In genomic region chr4:3431446-3431993, GRCh38 we compare ENCODE assay signal across 21 cellular contexts. TPM values are rescaled to one million over a fixed set of nuclear protein-coding genes. Genes with fewer than 3 reads are reported as not detected.
DNase-seq lines count a peak whose midpoint lies in the region; ATAC-seq, FAIRE-seq and TF ChIP-seq lines count a peak whose summit lies in the region.
"Had no signal": no experiment of that assay in that cellular context is flagged by ENCODE, and none has a peak within 500 bp of the region (broad histone marks: within the 10 kb centered on the region; RNA-seq: fewer than 3 reads in every experiment).

No MANE protein-coding gene starts in this region.

- H2BK12ac ChIP-seq in neuronal stem cell (ENCODE audit: low read length), result no peak overlapping the region

- BruUV-seq in IMR-90 (replicated peaks; lab: Mats Ljungman, UMichigan) (no TSS peak), endothelial cell of umbilical vein (replicated peaks; lab: Mats Ljungman, UMichigan) (TSS peak; percentile 37)

- POLR2A ChIA-PET in IMR-90 (lab: Charles Lee; ENCODE audit: unreplicated experiment), result no interaction called here
- POLR2A ChIA-PET in endothelial cell of umbilical vein (lab: Charles Lee), result no interaction called here

- H3K9me1 ChIP-seq in IMR-90 (ENCODE audit: insufficient read depth, low read length) (0 out of 2 replicates have a peak, but pooled peaks cover 3% of the 10 kb centered on the region), endothelial cell of umbilical vein (replicated peaks; ENCODE audit: control insufficient read depth, extremely low read depth, insufficient read depth, low read length) (no peaks in the 10 kb centered on the region)

- no peaks in the 10 kb centered on the region for H3K79me1 ChIP-seq in IMR-90 (ENCODE audit: low read depth in 1 of 2, low read length in 2 of 2)
- H3K79me1 ChIP-seq in neuronal stem cell (ENCODE audit: low read depth, low read length), result peaks cover 8% of the 10 kb centered on the region

- H3K4me2 ChIP-seq in IMR-90 (ENCODE audit: low read depth, low read length), result no peak overlapping the region
- no peak overlapping the region for H3K4me2 ChIP-seq in endothelial cell of umbilical vein (ENCODE audit: insufficient read depth, low read length)
- no peak overlapping the region for H3K4me2 ChIP-seq in neuronal stem cell (ENCODE audit: insufficient read depth, low read length, poor library complexity, severe bottlenecking)

- no peak for TF ChIP-seq RAD21 in IMR-90 (IDR thresholded peaks at IDR 0.05; ENCODE audit: low read length)

- peaks cover 20% of the 10 kb centered on the region for H3K36me3 ChIP-seq in IMR-90 (ENCODE audit: control insufficient read depth, insufficient read depth, low read length)
- peaks cover 2 to 19% of the 10 kb centered on the region in 2 experiments for H3K36me3 ChIP-seq in endothelial cell of umbilical vein (ENCODE audit: control insufficient read depth in 2 of 2, extremely low read depth in 1 of 2, insufficient read depth in 2 of 2, low read length in 2 of 2)
- peaks cover 8 to 50% of the 10 kb centered on the region in 2 donors for H3K36me3 ChIP-seq in neuronal stem cell (replicated peaks in 1 of 2; ENCODE audit: control insufficient read depth in 2 of 2, insufficient read depth in 2 of 2, low read length in 2 of 2)
- H3K36me3 ChIP-seq: BE2C had no signal

- TF ChIP-seq CTCF in IMR-90 (conservative IDR thresholded peaks at IDR 0.05; ENCODE audit: low read depth, low read length) (no peak), endothelial cell of umbilical vein (IDR thresholded peaks at IDR 0.05; ENCODE audit: extremely low read depth in 1 of 2, insufficient read depth in 1 of 2, low read depth in 1 of 2, low read length in 2 of 2) (no peak)

- dilution Hi-C loops in IMR-90 (cut with HindIII; ENCODE audit: low sequenced_read_pairs, unreplicated experiment) (no loop called here), endothelial cell of umbilical vein (cut with MboI; ENCODE audit: extremely low pct_ligation_motif_present, low sequenced_read_pairs) (no loop called here)

- H3K9me3 ChIP-seq in right cardiac atrium (ENCODE audit: control insufficient read depth, low read length) (no peaks in the 10 kb centered on the region), IMR-90 (ENCODE audit: control insufficient read depth, insufficient read depth, low read length) (no peaks in the 10 kb centered on the region), endothelial cell of umbilical vein (replicated peaks; ENCODE audit: control insufficient read depth, insufficient read depth, low read length) (no peaks in the 10 kb centered on the region), neuronal stem cell (replicated peaks in 1 of 2; ENCODE audit: control insufficient read depth in 2 of 2, insufficient read depth in 1 of 2, low read depth in 1 of 2, low read length in 2 of 2) (no peaks in the 10 kb centered on the region)
- H3K9me3 ChIP-seq: BE2C, Caco-2 had no signal

- H2AFZ ChIP-seq in IMR-90 (replicated peaks; ENCODE audit: low read length, poor library complexity), result no peak overlapping the region
- no peak overlapping the region for H2AFZ ChIP-seq in endothelial cell of umbilical vein (ENCODE audit: low read depth, low read length)
- H2AFZ ChIP-seq in neuronal stem cell (ENCODE audit: low read length), result no peak overlapping the region

- H3K18ac ChIP-seq in IMR-90 (ENCODE audit: low read depth, low read length) (no peak overlapping the region), neuronal stem cell (ENCODE audit: low read length) (no peak overlapping the region)

- no peaks in the 10 kb centered on the region for H3K4me1 ChIP-seq in right cardiac atrium (ENCODE audit: control insufficient read depth, insufficient read depth, low read length)
- peaks cover 1% of the 10 kb centered on the region; the same call in 1 of the 2 replicates for H3K4me1 ChIP-seq in IMR-90 (ENCODE audit: control insufficient read depth, insufficient read depth, low read length)
- no peaks in the 10 kb centered on the region for H3K4me1 ChIP-seq in endothelial cell of umbilical vein (ENCODE audit: control insufficient read depth, extremely low read depth, insufficient read depth, low read length)
- peaks cover 4 to 10% of the 10 kb centered on the region in 2 donors for H3K4me1 ChIP-seq in neuronal stem cell (ENCODE audit: control insufficient read depth in 2 of 2, insufficient read depth in 1 of 2, low read depth in 1 of 2, low read length in 2 of 2)
- H3K4me1 ChIP-seq: BE2C, Caco-2 had no signal

- H2BK20ac ChIP-seq in IMR-90 (ENCODE audit: low read depth, low read length), result no peak overlapping the region

- H3K14ac ChIP-seq in IMR-90 (replicated peaks; ENCODE audit: low read depth, low read length), result no peak overlapping the region
- no peak overlapping the region for H3K14ac ChIP-seq in neuronal stem cell (ENCODE audit: low read length)

- peak overlapping the region; percentile 28 for H2AK9ac ChIP-seq in IMR-90 (replicated peaks; ENCODE audit: low read depth, low read length, poor library complexity)

- peak in 2 of 3 donors; percentile 46 to 53 for DNase-seq in right cardiac atrium
- DNase-seq in left ventricle myocardium superior, result no peak
- no peak for DNase-seq in IMR-90
- DNase-seq in endothelial cell of umbilical vein (ENCODE audit: low read depth, low spot score), result no peak
- no peak for DNase-seq in neuronal stem cell (ENCODE audit: low spot score)
- DNase-seq: ACHN; BE2C; Caco-2; CD4-positive, alpha-beta T cell; DMS153; DMS79; GDM1; H9 had no signal

- H3K79me2 ChIP-seq in endothelial cell of umbilical vein (ENCODE audit: control insufficient read depth, insufficient read depth, low read length), result no peaks in the 10 kb centered on the region

- no peaks in the 10 kb centered on the region; the same call in 1 of the 2 replicates for H4K20me1 ChIP-seq in IMR-90 (ENCODE audit: insufficient read depth, low read length)
- no peaks in the 10 kb centered on the region for H4K20me1 ChIP-seq in endothelial cell of umbilical vein (replicated peaks; ENCODE audit: control insufficient read depth, extremely low read depth, insufficient read depth, low read length)

- H3K56ac ChIP-seq in IMR-90 (ENCODE audit: extremely low read depth, insufficient read depth, low read length), result no peak overlapping the region

- H3K4me3 ChIP-seq in right cardiac atrium (ENCODE audit: low read length) (no peak overlapping the region), IMR-90 (ENCODE audit: insufficient read depth, low read depth, low read length) (no peak overlapping the region), endothelial cell of umbilical vein (replicated peaks in 1 of 3; ENCODE audit: insufficient read depth in 1 of 3, low read depth in 1 of 3, low read length in 3 of 3) (no peak overlapping the region), neuronal stem cell (ENCODE audit: low read length in 2 of 2) (no peak overlapping the region)

- no peak overlapping the region for H4K5ac ChIP-seq in IMR-90 (ENCODE audit: low read depth, low read length)

- H2AK5ac ChIP-seq in IMR-90 (ENCODE audit: low read depth, low read length) (no peak overlapping the region), neuronal stem cell (ENCODE audit: low read depth, low read length) (no peak overlapping the region)

- no peak overlapping the region for H3K23ac ChIP-seq in IMR-90 (ENCODE audit: low read depth, low read length)
- no peak overlapping the region for H3K23ac ChIP-seq in neuronal stem cell (ENCODE audit: low read depth, low read length, poor library complexity)

- H2BK120ac ChIP-seq in IMR-90 (ENCODE audit: low read depth, low read length) (no peak overlapping the region), neuronal stem cell (ENCODE audit: low read depth, low read length) (no peak overlapping the region)

- FAIRE-seq in endothelial cell of umbilical vein (lab: Jason Lieb, UNC), result no peak
- FAIRE-seq: D721Med, GM12892, H1 had no signal

- in situ Hi-C loops in IMR-90 (cut with MboI; ENCODE audit: low sequenced_read_pairs), result no loop called here

- TF ChIP-seq POLR2A in IMR-90 (IDR thresholded peaks at IDR 0.05; ENCODE audit: low read depth, low read length) (no peak), endothelial cell of umbilical vein (IDR thresholded peaks at IDR 0.05; ENCODE audit: low read depth, low read length) (no peak)

- 89% methylated on average over 28 of the region's 28 CpGs for WGBS in right cardiac atrium
- 95% methylated on average over 21 of the region's 28 CpGs; no CpG with 5 or more reads in 1 of the 2 experiments for WGBS in IMR-90 (ENCODE audit: extremely low coverage in 2 of 2, insufficient read length in 1 of 2), 2 experiments
- no CpG with 5 or more reads among the region's 28 CpGs for WGBS in neuronal stem cell (ENCODE audit: extremely low coverage in 2 of 2, insufficient read length in 2 of 2, insufficient replicate concordance in 1 of 2), 2 donors

- H2BK5ac ChIP-seq in IMR-90 (ENCODE audit: low read depth, low read length, poor library complexity, severe bottlenecking), result no peak overlapping the region
- no peak overlapping the region for H2BK5ac ChIP-seq in neuronal stem cell (ENCODE audit: low read length)

- H3K27me3 ChIP-seq in right cardiac atrium (ENCODE audit: control insufficient read depth, insufficient read depth), result no peaks in the 10 kb centered on the region
- H3K27me3 ChIP-seq in IMR-90 (ENCODE audit: control insufficient read depth, insufficient read depth, low read length), result no peaks in the 10 kb centered on the region
- no peaks in the 10 kb centered on the region for H3K27me3 ChIP-seq in endothelial cell of umbilical vein (ENCODE audit: control insufficient read depth in 2 of 2, insufficient read depth in 2 of 2, low read length in 2 of 2)
- no peaks in the 10 kb centered on the region for H3K27me3 ChIP-seq in neuronal stem cell (ENCODE audit: control insufficient read depth in 3 of 3, insufficient read depth in 3 of 3, low read depth in 1 of 3, low read length in 3 of 3)
- H3K27me3 ChIP-seq: BE2C had no signal

- no peak overlapping the region for H3K27ac ChIP-seq in right cardiac atrium (ENCODE audit: low read length)
- no peak overlapping the region for H3K27ac ChIP-seq in IMR-90 (ENCODE audit: insufficient read depth, low read length)
- H3K27ac ChIP-seq in endothelial cell of umbilical vein (ENCODE audit: insufficient read depth, low read depth, low read length), result no peak overlapping the region
- no peak overlapping the region for H3K27ac ChIP-seq in neuronal stem cell (replicated peaks; ENCODE audit: low read length)
- H3K27ac ChIP-seq: C4-2B had no signal

- no peak overlapping the region for H3K9ac ChIP-seq in IMR-90 (ENCODE audit: low read depth, low read length)
- H3K9ac ChIP-seq in endothelial cell of umbilical vein (replicated peaks; ENCODE audit: extremely low read depth, insufficient read depth, low read length), result no peak overlapping the region
- peak overlapping the region; percentile 2 for H3K9ac ChIP-seq in neuronal stem cell (ENCODE audit: low read depth, low read length, poor library complexity)

- H4K8ac ChIP-seq in IMR-90 (ENCODE audit: low read depth in 2 of 2, low read length in 2 of 2), result no peak overlapping the region
- H4K8ac ChIP-seq in neuronal stem cell (ENCODE audit: low read depth, low read length), result no peak overlapping the region

- H2BK15ac ChIP-seq in IMR-90 (ENCODE audit: low read depth, low read length) (no peak overlapping the region), neuronal stem cell (ENCODE audit: low read length) (no peak overlapping the region)

- no peak for ATAC-seq in right cardiac atrium
- no peak for ATAC-seq in left ventricle myocardium superior
- ATAC-seq in IMR-90 (ENCODE audit: low read depth), result no peak
- no peak for ATAC-seq in GM21367 (IDR thresholded peaks at IDR 0.05; ENCODE audit: unreplicated experiment)
- ATAC-seq in HG03039 (IDR thresholded peaks at IDR 0.05; ENCODE audit: unreplicated experiment), result no peak

- H3K4ac ChIP-seq in IMR-90 (ENCODE audit: low read depth, low read length), result no peak overlapping the region
- H3K4ac ChIP-seq in neuronal stem cell (ENCODE audit: low read length), result no peak overlapping the region

- no peak overlapping the region for H4K91ac ChIP-seq in IMR-90 (ENCODE audit: insufficient read depth, low read depth, low read length)
- no peak overlapping the region for H4K91ac ChIP-seq in neuronal stem cell (ENCODE audit: low read depth, low read length, poor library complexity)

- intact Hi-C loops in right cardiac atrium (cut with DNase I), result no loop called here
- intact Hi-C loops in left ventricle myocardium superior (cut with micrococcal nuclease), result no loop called here
- intact Hi-C loops in IMR-90 (cut with micrococcal nuclease), result no loop called here
- intact Hi-C loops in endothelial cell of umbilical vein (cut with micrococcal nuclease), result no loop called here

- CTCF ChIA-PET in IMR-90 (lab: Yijun Ruan, JAX) (no interaction called here), endothelial cell of umbilical vein (lab: Charles Lee) (no interaction called here)

RNA-seq across cellular contexts. Expression of gene HGFAC, which starts 10.2 kb away (rescaled TPM):
- total RNA-seq in right cardiac atrium (under 1 TPM in 3 of 4 donors, not detected in 1; 0.31 to 0.62 (median 0.31) TPM), left ventricle myocardium superior (0.67 TPM), IMR-90 (2012; rRNA removed) (not detected in 2 replicates), endothelial cell of umbilical vein (0.42 and 0.49 TPM in 2 replicates)
- polyA plus RNA-seq in right cardiac atrium (0.14 TPM), IMR-90 (2012; rRNA removed) (0.05 and 0.23 TPM in 2 replicates), endothelial cell of umbilical vein (0.24 and 0.36 TPM in 2 replicates)
- polyA plus RNA-seq in IMR-90 (2012; cell fraction: cytosol; rRNA removed), result 0.10 TPM in 1 of 2 replicates, not detected in the other
- 1.0 and 3.0 TPM in 2 replicates for polyA plus RNA-seq in IMR-90 (2012; cell fraction: nucleus; rRNA removed; ENCODE audit: low replicate concordance)
- 0.07 TPM in 1 of 2 replicates, not detected in the other for polyA plus RNA-seq in endothelial cell of umbilical vein (2011; cell fraction: cytosol; rRNA removed)
- 2.2 and 2.6 TPM in 2 replicates for polyA plus RNA-seq in endothelial cell of umbilical vein (2011; cell fraction: nucleus; rRNA removed)
- 0.35 TPM in 1 of 2 replicates, not detected in the other for polyA plus RNA-seq in endothelial cell of umbilical vein (2012)
- 0.56 TPM in 1 of 2 replicates, not detected in the other for polyA minus RNA-seq in endothelial cell of umbilical vein
- polyA minus RNA-seq in endothelial cell of umbilical vein (2011; cell fraction: cytosol; rRNA and poly(A)+ RNA removed), result not detected
- polyA minus RNA-seq in endothelial cell of umbilical vein (2011; cell fraction: nucleus; rRNA and poly(A)+ RNA removed), result 0.43 and 0.63 TPM in 2 replicates
- polyA plus RNA-seq in neuronal stem cell (2013, experiment 1 of 2), result 0.59 TPM
- polyA plus RNA-seq in neuronal stem cell (2013, experiment 2 of 2), result 0.61 TPM
- total RNA-seq: A172, Daoy had no signal

RNA-seq across cellular contexts. Expression of gene DOK7, which starts 31.6 kb away (rescaled TPM):
- total RNA-seq in right cardiac atrium (10 to 100 TPM; 28.9 to 40.0 (median 34.5) TPM), left ventricle myocardium superior (35.5 TPM), IMR-90 (2012; rRNA removed) (not detected in 2 replicates), endothelial cell of umbilical vein (not detected in 2 replicates)
- polyA plus RNA-seq in right cardiac atrium (36.3 TPM), IMR-90 (2012; rRNA removed) (not detected in 2 replicates), endothelial cell of umbilical vein (not detected in 2 replicates)
- 0.01 TPM in 1 of 2 replicates, not detected in the other for polyA plus RNA-seq in IMR-90 (2012; cell fraction: cytosol; rRNA removed)
- 0.10 and 0.12 TPM in 2 replicates for polyA plus RNA-seq in IMR-90 (2012; cell fraction: nucleus; rRNA removed; ENCODE audit: low replicate concordance)
- polyA plus RNA-seq in endothelial cell of umbilical vein (2011; cell fraction: cytosol; rRNA removed), result not detected in 2 replicates
- 0.07 TPM in 1 of 2 replicates, not detected in the other for polyA plus RNA-seq in endothelial cell of umbilical vein (2011; cell fraction: nucleus; rRNA removed)
- polyA plus RNA-seq in endothelial cell of umbilical vein (2012), result not detected in 2 replicates
- 0.19 TPM in 1 of 2 replicates, not detected in the other for polyA minus RNA-seq in endothelial cell of umbilical vein
- polyA minus RNA-seq in endothelial cell of umbilical vein (2011; cell fraction: cytosol; rRNA and poly(A)+ RNA removed), result not detected
- polyA minus RNA-seq in endothelial cell of umbilical vein (2011; cell fraction: nucleus; rRNA and poly(A)+ RNA removed), result not detected in 2 replicates
- polyA plus RNA-seq in neuronal stem cell (2013, experiment 1 of 2), result 0.14 TPM
- 0.11 TPM for polyA plus RNA-seq in neuronal stem cell (2013, experiment 2 of 2)
- total RNA-seq: CD4-positive, alpha-beta T cell; H1 had no signal

Comparison
In these comparisons a context has a peak if more than half of its experiments do, and no peak if none do; other contexts are left out.
1. DNase-seq: peak in right cardiac atrium (2 of 3); none in left ventricle myocardium superior (single experiment), IMR-90 (single experiment), endothelial cell of umbilical vein (single experiment) and neuronal stem cell (single experiment).
2. RNA of gene DOK7, which starts 31.6 kb away (total RNA-seq): 35.5 TPM in left ventricle myocardium superior (single experiment) and 28.9 to 40.0 TPM in right cardiac atrium; not detected in endothelial cell of umbilical vein and not detected in IMR-90; every median in the first group is over 10 times any median in the second.